10 cellular contexts compared by ENCODE assay signal in the genomic region with DNA sequence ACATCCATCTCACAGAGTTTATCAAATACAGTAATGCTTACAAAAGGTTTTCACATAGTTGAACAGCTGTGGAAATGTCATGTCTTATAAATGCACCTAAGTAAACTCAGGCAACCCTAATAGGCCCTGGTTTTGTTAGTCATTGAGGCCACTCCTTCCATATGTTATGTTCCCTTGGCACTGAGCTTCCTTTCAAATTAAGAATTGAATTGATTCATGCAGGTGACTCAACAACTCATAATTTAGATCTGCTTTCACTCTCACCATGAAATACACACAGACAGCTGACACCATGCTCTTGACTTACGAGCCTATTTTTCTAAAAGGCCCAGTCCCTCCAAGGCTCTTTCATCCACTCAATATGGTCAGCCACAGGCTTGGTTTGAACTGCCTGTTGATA.
DNase-seq lines count a peak whose midpoint lies in the region; ATAC-seq, FAIRE-seq and TF ChIP-seq lines count a peak whose summit lies in the region.
"Had no signal": no experiment of that assay in that cellular context is flagged by ENCODE, and none has a peak within 500 bp of the region (broad histone marks: within the 10 kb centered on the region; RNA-seq: fewer than 3 reads in every experiment).

No MANE protein-coding gene starts in this region.

- H3K27ac Mint-ChIP-seq in WTC11, result no peak overlapping the region

- no peak overlapping the region for H3K4me3 ChIP-seq in mammary epithelial cell (replicated peaks in 1 of 3; ENCODE audit: insufficient read depth in 1 of 3, low read depth in 2 of 3, low read length in 3 of 3)
- H3K4me3 ChIP-seq in kidney (ENCODE audit: low read length in 2 of 2), result no peak overlapping the region

- no peaks in the 10 kb centered on the region for H3K27me3 ChIP-seq in mammary epithelial cell (ENCODE audit: insufficient read depth, low read length)

- H3K36me3 ChIP-seq in mammary epithelial cell (ENCODE audit: insufficient read depth, low read length) (no peaks in the 10 kb centered on the region), kidney (ENCODE audit: control insufficient read depth in 1 of 2, insufficient read depth in 2 of 2, low read length in 2 of 2) (no peaks in the 10 kb centered on the region)

- H3K4me2 ChIP-seq in mammary epithelial cell (ENCODE audit: insufficient read depth, low read depth, low read length), result peak overlapping the region; percentile 57

- H3K4me1 Mint-ChIP-seq in WTC11, result peaks cover 7% of the 10 kb centered on the region

- CTCF ChIA-PET in mammary epithelial cell (lab: Charles Lee; ENCODE audit: low non-redundant PET), result interaction anchor here (0.6 to 0.7 kb wide), 2 partner anchors 9 to 21 kb away, joined by 3 read pairs; no protein-coding TSS in a partner anchor
- CTCF ChIA-PET in WTC11 (lab: Charles Lee), result no interaction called here

- no peak for TF ChIP-seq CTCF in mammary epithelial cell (conservative IDR thresholded peaks at IDR 0.05 in 1 of 2, IDR thresholded peaks at IDR 0.05 in 1 of 2; ENCODE audit: extremely low read depth in 1 of 2, insufficient read depth in 1 of 2, low read depth in 1 of 2, low read length in 2 of 2)
- TF ChIP-seq CTCF in omental fat pad (IDR thresholded peaks at IDR 0.05), result no peak
- TF ChIP-seq CTCF in kidney (IDR thresholded peaks at IDR 0.05; ENCODE audit: borderline replicate concordance, extremely low read depth, insufficient read depth), result no peak
- no peak for TF ChIP-seq CTCF in WTC11 (IDR thresholded peaks at IDR 0.05)

- dilution Hi-C loops in mammary epithelial cell (cut with HindIII; ENCODE audit: low sequenced_read_pairs), result loop anchor here (25.0 kb wide), 2 partner anchors 352 to 477 kb away; partner anchors contain the start of gene KCNMA1

- no peaks in the 10 kb centered on the region for H3K27me3 Mint-ChIP-seq in WTC11 (ENCODE audit: low read depth)

- no peaks in the 10 kb centered on the region for H3K36me3 Mint-ChIP-seq in WTC11

- H4K20me1 ChIP-seq in mammary epithelial cell (ENCODE audit: insufficient read depth, low read length), result no peaks in the 10 kb centered on the region

- H3K27ac ChIP-seq in mammary epithelial cell (ENCODE audit: insufficient read depth, low read depth, low read length) (peak overlapping the region; percentile 96), kidney (ENCODE audit: low read depth in 2 of 2, low read length in 2 of 2) (no peak overlapping the region)

- intact Hi-C loops in mammary epithelial cell (cut with micrococcal nuclease), result loop anchor here (10.0 kb wide), 3 partner anchors 194 to 864 kb away; partner anchors contain the start of gene POLR3A
- intact Hi-C loops in kidney (cut with DNase I), result no loop called here

- no peak overlapping the region for H3K4me3 Mint-ChIP-seq in WTC11
- H3K4me3 Mint-ChIP-seq: neural crest cell had no signal

- H3K4me1 ChIP-seq in mammary epithelial cell (ENCODE audit: insufficient read depth, low read length), result peaks cover 57% of the 10 kb centered on the region
- H3K4me1 ChIP-seq in kidney (ENCODE audit: control insufficient read depth in 1 of 2, insufficient read depth in 1 of 2, low read depth in 1 of 2, low read length in 2 of 2), result no peaks in the 10 kb centered on the region

- 0% methylated on average over 1 of the region's 1 CpG for WGBS in mammary epithelial cell (ENCODE audit: low coverage, missing lambda C conversion rate)

- H3K9ac ChIP-seq in mammary epithelial cell (ENCODE audit: insufficient read depth, low read length), result peak overlapping the region; percentile 59
- H3K9ac ChIP-seq in kidney (ENCODE audit: low read length in 2 of 2), result no peak overlapping the region

- no peaks in the 10 kb centered on the region for H3K79me2 ChIP-seq in mammary epithelial cell (ENCODE audit: insufficient read depth, low read length)

- H3K9me3 ChIP-seq in mammary epithelial cell (replicated peaks; ENCODE audit: insufficient read depth, low read length), result no peaks in the 10 kb centered on the region
- no peaks in the 10 kb centered on the region for H3K9me3 ChIP-seq in kidney (ENCODE audit: control insufficient read depth in 1 of 2, low read length in 2 of 2)

- DNase-seq in EL (peak; percentile 89), NCI-H2081 treated with DMSO at 0.1 percent for 48 hours (lab: John Stamatoyannopoulos, UW) (peak; percentile 77), mammary epithelial cell (peak; percentile 97), omental fat pad (ENCODE audit: low spot score) (no peak), kidney (no peak), WTC11 (ENCODE audit: low spot score) (no peak)
- DNase-seq in activated naive CD4-positive, alpha-beta T cell treated with anti-CD3 and anti-CD28 coated beads, Interleukin-2, amount 50 U/mL, for 16 hours, result no peak
- DNase-seq in effector CD8-positive, alpha-beta T cell (lab: John Stamatoyannopoulos, UW), result no peak

- in situ Hi-C loops in mammary epithelial cell (cut with MboI; ENCODE audit: low sequenced_read_pairs in 2 of 2), result loop anchor here in 1 of 2 donors (10.0 kb wide), 2 partner anchors 234 to 334 kb away; no protein-coding TSS in a partner anchor

- FAIRE-seq in kidney (lab: Jason Lieb, UNC), result no peak
- FAIRE-seq: GM12892 had no signal

- POLR2A ChIA-PET in WTC11 (lab: Charles Lee), result no interaction called here

- ATAC-seq in omental fat pad (ENCODE audit: low FRiP score) (peak; percentile 67), WTC11 (no peak)

- H3K9me3 Mint-ChIP-seq in WTC11, result no peaks in the 10 kb centered on the region
- H3K9me3 Mint-ChIP-seq: neural crest cell had no signal

- peak overlapping the region; percentile 35 for H2AFZ ChIP-seq in mammary epithelial cell (ENCODE audit: low read depth, low read length)

- no TSS peak for BruUV-seq in mammary epithelial cell (replicated peaks; lab: Mats Ljungman, UMichigan)

TF ChIP-seq in WTC11, 78 proteins besides CTCF, POLR2A, EP300 and RAD21:
- TF ChIP-seq FOXJ3 (CRISPR knock-in tag; IDR thresholded peaks at IDR 0.05; ENCODE audit: borderline replicate concordance), result no peak
- TF ChIP-seq EMX1 (CRISPR knock-in tag; IDR thresholded peaks at IDR 0.05), result no peak
- TF ChIP-seq GRHL2 (CRISPR knock-in tag; IDR thresholded peaks at IDR 0.05; ENCODE audit: insufficient replicate concordance, severe bottlenecking), result no peak
- no peak for TF ChIP-seq E2F5 (CRISPR knock-in tag; IDR thresholded peaks at IDR 0.05)
- no peak for TF ChIP-seq IRF1 (CRISPR knock-in tag; IDR thresholded peaks at IDR 0.05)
- TF ChIP-seq MLX (CRISPR knock-in tag; IDR thresholded peaks at IDR 0.05), result no peak
- TF ChIP-seq, protein P1, sequence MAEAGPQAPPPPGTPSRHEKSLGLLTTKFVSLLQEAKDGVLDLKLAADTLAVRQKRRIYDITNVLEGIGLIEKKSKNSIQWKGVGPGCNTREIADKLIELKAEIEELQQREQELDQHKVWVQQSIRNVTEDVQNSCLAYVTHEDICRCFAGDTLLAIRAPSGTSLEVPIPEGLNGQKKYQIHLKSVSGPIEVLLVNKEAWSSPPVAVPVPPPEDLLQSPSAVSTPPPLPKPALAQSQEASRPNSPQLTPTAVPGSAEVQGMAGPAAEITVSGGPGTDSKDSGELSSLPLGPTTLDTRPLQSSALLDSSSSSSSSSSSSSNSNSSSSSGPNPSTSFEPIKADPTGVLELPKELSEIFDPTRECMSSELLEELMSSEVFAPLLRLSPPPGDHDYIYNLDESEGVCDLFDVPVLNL (CRISPR knock-in tag; IDR thresholded peaks at IDR 0.05; ENCODE audit: borderline replicate concordance, low read depth), result no peak
- TF ChIP-seq, protein P2, sequence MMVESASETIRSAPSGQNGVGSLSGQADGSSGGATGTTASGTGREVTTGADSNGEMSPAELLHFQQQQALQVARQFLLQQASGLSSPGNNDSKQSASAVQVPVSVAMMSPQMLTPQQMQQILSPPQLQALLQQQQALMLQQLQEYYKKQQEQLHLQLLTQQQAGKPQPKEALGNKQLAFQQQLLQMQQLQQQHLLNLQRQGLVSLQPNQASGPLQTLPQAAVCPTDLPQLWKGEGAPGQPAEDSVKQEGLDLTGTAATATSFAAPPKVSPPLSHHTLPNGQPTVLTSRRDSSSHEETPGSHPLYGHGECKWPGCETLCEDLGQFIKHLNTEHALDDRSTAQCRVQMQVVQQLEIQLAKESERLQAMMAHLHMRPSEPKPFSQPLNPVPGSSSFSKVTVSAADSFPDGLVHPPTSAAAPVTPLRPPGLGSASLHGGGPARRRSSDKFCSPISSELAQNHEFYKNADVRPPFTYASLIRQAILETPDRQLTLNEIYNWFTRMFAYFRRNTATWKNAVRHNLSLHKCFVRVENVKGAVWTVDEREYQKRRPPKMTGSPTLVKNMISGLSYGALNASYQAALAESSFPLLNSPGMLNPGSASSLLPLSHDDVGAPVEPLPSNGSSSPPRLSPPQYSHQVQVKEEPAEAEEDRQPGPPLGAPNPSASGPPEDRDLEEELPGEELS (CRISPR knock-in tag; IDR thresholded peaks at IDR 0.05), result no peak

Comparison
In these comparisons a context has a peak if more than half of its experiments do, and no peak if none do; other contexts are left out.
1. DNase-seq: peak in EL (single experiment), NCI-H2081 treated with DMSO at 0.1 percent for 48 hours (single experiment) and mammary epithelial cell (single experiment); none in omental fat pad (single experiment), kidney (single experiment), activated naive CD4-positive, alpha-beta T cell treated with anti-CD3 and anti-CD28 coated beads, Interleukin-2, amount 50 U/mL, for 16 hours (single experiment), effector CD8-positive, alpha-beta T cell (single experiment) and WTC11 (single experiment).